31 cellular contexts compared by ENCODE assay signal in genomic region chr2:1907849-1908533, GRCh38.
DNase-seq lines count a peak whose midpoint lies in the region; ATAC-seq and TF ChIP-seq lines count a peak whose summit lies in the region.
"Had no signal": no experiment of that assay in that cellular context is flagged by ENCODE, and none has a peak within 500 bp of the region (broad histone marks: within the 10 kb centered on the region; RNA-seq: fewer than 3 reads in every experiment).

No MANE protein-coding gene starts in this region.

- H4K20me1 ChIP-seq in PC-9 (ENCODE audit: insufficient read depth): no peaks in the 10 kb centered on the region

- no peak overlapping the region for H3K4me3 ChIP-seq in WERI-Rb-1 (ENCODE audit: low read depth, low read length)
- H3K4me3 ChIP-seq in naive thymus-derived CD4-positive, alpha-beta T cell (ENCODE audit: low read length): no peak overlapping the region
- H3K4me3 ChIP-seq in PC-9: no peak overlapping the region
- H3K4me3 ChIP-seq: ascending aorta, heart left ventricle, psoas muscle, SJSA1 had no signal

- H3K9me3 Mint-ChIP-seq in naive thymus-derived CD4-positive, alpha-beta T cell: no peaks in the 10 kb centered on the region
- H3K9me3 Mint-ChIP-seq: activated CD4-positive, alpha-beta T cell treated with anti-CD3 and anti-CD28 coated beads, Interleukin-2, amount 10 ng/mL, durations not matched to agents 24 days and 14 days; activated naive CD8-positive, alpha-beta T cell treated with anti-CD3 and anti-CD28 coated beads for 36 hours; T-cell; WTC11 had no signal

- no peaks in the 10 kb centered on the region for H3K4me1 ChIP-seq in naive thymus-derived CD4-positive, alpha-beta T cell (ENCODE audit: control insufficient read depth in 2 of 2, insufficient read depth in 2 of 2, low read length in 2 of 2)
- no peaks in the 10 kb centered on the region for H3K4me1 ChIP-seq in PC-9 (replicated peaks; ENCODE audit: insufficient read depth)
- H3K4me1 ChIP-seq: ascending aorta, heart left ventricle, psoas muscle, SJSA1 had no signal

- H3K27me3 ChIP-seq in WERI-Rb-1 (ENCODE audit: insufficient read depth, low read depth, severe bottlenecking): no peaks in the 10 kb centered on the region
- no peaks in the 10 kb centered on the region for H3K27me3 ChIP-seq in naive thymus-derived CD4-positive, alpha-beta T cell (ENCODE audit: control insufficient read depth in 2 of 2, insufficient read depth in 2 of 2, low read length in 2 of 2)
- H3K27me3 ChIP-seq in PC-9 (ENCODE audit: insufficient read depth, low read depth): peaks cover 93% of the 10 kb centered on the region
- H3K27me3 ChIP-seq: ascending aorta had no signal

- H3K36me3 ChIP-seq in WERI-Rb-1 (no peaks in the 10 kb centered on the region), PC-9 (ENCODE audit: low read depth) (no peaks in the 10 kb centered on the region)
- H3K36me3 ChIP-seq in naive thymus-derived CD4-positive, alpha-beta T cell (ENCODE audit: control insufficient read depth in 2 of 3, insufficient read depth in 3 of 3, low read length in 3 of 3): no peaks in the 10 kb centered on the region
- H3K36me3 ChIP-seq: ascending aorta, heart left ventricle, neutrophil, SJSA1 had no signal

- BruUV-seq in PC-9 (replicated peaks; lab: Mats Ljungman, UMichigan): no TSS peak

- peaks cover 0 to 8% (median 4%) of the 10 kb centered on the region in 7 donors for H3K4me1 Mint-ChIP-seq in naive thymus-derived CD4-positive, alpha-beta T cell
- H3K4me1 Mint-ChIP-seq: activated CD4-positive, alpha-beta T cell treated with anti-CD3 and anti-CD28 coated beads, Interleukin-2, amount 10 ng/mL, durations not matched to agents 24 days and 14 days had no signal

- H3K79me2 ChIP-seq in PC-9 (ENCODE audit: low read depth): no peaks in the 10 kb centered on the region

- no peak for ATAC-seq in naive thymus-derived CD4-positive, alpha-beta T cell
- ATAC-seq: esophagus mucosa, HCT116, heart left ventricle, psoas muscle, T-cell had no signal

- no peak overlapping the region for H3K27ac Mint-ChIP-seq in naive thymus-derived CD4-positive, alpha-beta T cell
- H3K27ac Mint-ChIP-seq: activated CD4-positive, alpha-beta T cell treated with anti-CD3 and anti-CD28 coated beads, Interleukin-2, amount 10 ng/mL, durations not matched to agents 24 days and 14 days; activated naive CD8-positive, alpha-beta T cell treated with anti-CD3 and anti-CD28 coated beads for 36 hours; T-cell; WTC11 had no signal

- in situ Hi-C loops in G401 (cut with HindIII; ENCODE audit: low sequenced_read_pairs): no loop called here

- no peak overlapping the region for H3K4me3 Mint-ChIP-seq in naive thymus-derived CD4-positive, alpha-beta T cell
- H3K4me3 Mint-ChIP-seq: activated CD4-positive, alpha-beta T cell treated with anti-CD3 and anti-CD28 coated beads, Interleukin-2, amount 10 ng/mL, durations not matched to agents 24 days and 14 days; activated naive CD8-positive, alpha-beta T cell treated with anti-CD3 and anti-CD28 coated beads for 36 hours; T-cell; WTC11 had no signal

- no peak overlapping the region for H3K4me2 ChIP-seq in PC-9

- H3K27ac ChIP-seq in WERI-Rb-1: peak overlapping the region; percentile 53
- H3K27ac ChIP-seq in naive thymus-derived CD4-positive, alpha-beta T cell (ENCODE audit: low read depth, low read length): no peak overlapping the region
- H3K27ac ChIP-seq in PC-9: no peak overlapping the region
- H3K27ac ChIP-seq: ascending aorta, heart left ventricle, neutrophil, psoas muscle, SJSA1 had no signal

- no peak overlapping the region for H2AFZ ChIP-seq in PC-9

- intact Hi-C loops in naive thymus-derived CD4-positive, alpha-beta T cell (cut with micrococcal nuclease): no loop called here
- intact Hi-C loops in PC-9 (cut with micrococcal nuclease; ENCODE audit: unreplicated experiment): no loop called here

- H3F3A ChIP-seq in PC-9 (ENCODE audit: insufficient read depth, low read depth): no peaks in the 10 kb centered on the region

- DNase-seq in Ammon's horn (ENCODE audit: low spot score) (peak; percentile 53), G401 (ENCODE audit: low spot score) (peak; percentile 30), WERI-Rb-1 (no peak), medulla oblongata (ENCODE audit: extremely low spot score) (peak; percentile 12), PC-9 (no peak), NCI-H1417 treated with DMSO at 0.1 percent for 48 hours (lab: John Stamatoyannopoulos, UW) (no peak)
- DNase-seq in naive thymus-derived CD4-positive, alpha-beta T cell: no peak
- DNase-seq: activated CD4-positive, alpha-beta T cell treated with anti-CD3 and anti-CD28 coated beads, Interleukin-2, amount 10 ng/mL, durations not matched to agents 24 days and 14 days; activated effector memory CD4-positive, alpha-beta T cell treated with Interleukin-2 at 50 U/mL for 16 hours; activated naive CD8-positive, alpha-beta T cell treated with anti-CD3 and anti-CD28 coated beads for 36 hours; activated T-cell treated with anti-CD3 and anti-CD28 coated beads, Interleukin-2, amount 50 U/mL, for 1 hour; COR-L47; DMS79 treated with DMSO at 0.1 percent for 48 hours; GF-D8; heart left ventricle; NCI-H1092; NCI-H1930; NCI-H226; NCI-H748 treated with DMSO at 0.1 percent for 48 hours; psoas muscle; RPMI8226; stimulated activated CD4-positive, alpha-beta T cell treated with anti-CD3 and anti-CD28 coated beads, Interleukin-15, amount 100 ng/mL, for 24 hours; stimulated activated CD4-positive, alpha-beta T cell treated with anti-CD3 and anti-CD28 coated beads, Interleukin-4, amount 100 ng/mL, for 4 hours; T-cell; trophoblast cell had no signal

- no peaks in the 10 kb centered on the region for H3K9me3 ChIP-seq in WERI-Rb-1 (ENCODE audit: severe bottlenecking)
- no peaks in the 10 kb centered on the region for H3K9me3 ChIP-seq in naive thymus-derived CD4-positive, alpha-beta T cell (ENCODE audit: control insufficient read depth in 2 of 3, low read length in 3 of 3)
- no peaks in the 10 kb centered on the region for H3K9me3 ChIP-seq in PC-9 (ENCODE audit: insufficient read depth, low read depth)
- H3K9me3 ChIP-seq: ascending aorta, heart left ventricle, neutrophil, psoas muscle, SJSA1 had no signal

- peaks cover 0 to 15% (median 4%) of the 10 kb centered on the region in 5 donors for H3K27me3 Mint-ChIP-seq in naive thymus-derived CD4-positive, alpha-beta T cell
- H3K27me3 Mint-ChIP-seq: activated CD4-positive, alpha-beta T cell treated with anti-CD3 and anti-CD28 coated beads, Interleukin-2, amount 10 ng/mL, durations not matched to agents 24 days and 14 days had no signal

- no peaks in the 10 kb centered on the region for H3K9me2 ChIP-seq in PC-9 (ENCODE audit: insufficient read depth)

- POLR2A ChIA-PET in naive thymus-derived CD4-positive, alpha-beta T cell (lab: Charles Lee): no interaction called here
- POLR2A ChIA-PET in PC-9 (lab: Charles Lee; ENCODE audit: unreplicated experiment): no interaction called here

- CTCF ChIA-PET in naive thymus-derived CD4-positive, alpha-beta T cell (lab: Charles Lee): no interaction called here
- CTCF ChIA-PET in PC-9 (lab: Charles Lee): no interaction called here

- TF ChIP-seq CTCF in WERI-Rb-1 (IDR thresholded peaks at IDR 0.05; ENCODE audit: low read depth, low read length): no peak
- no peak for TF ChIP-seq CTCF in PC-9 (conservative IDR thresholded peaks at IDR 0.05)

- no peaks in the 10 kb centered on the region for H3K36me3 Mint-ChIP-seq in naive thymus-derived CD4-positive, alpha-beta T cell
- H3K36me3 Mint-ChIP-seq: activated naive CD8-positive, alpha-beta T cell treated with anti-CD3 and anti-CD28 coated beads for 36 hours; T-cell; WTC11 had no signal

Comparison
In these comparisons a context has a peak if more than half of its experiments do, and no peak if none do; other contexts are left out.
1. DNase-seq: peak in Ammon's horn (single experiment), G401 (single experiment) and medulla oblongata (single experiment); none in WERI-Rb-1 (single experiment), naive thymus-derived CD4-positive, alpha-beta T cell (0 of 9), PC-9 (0 of 2) and NCI-H1417 treated with DMSO at 0.1 percent for 48 hours (single experiment).